ENCODE assay signal across 19 cellular contexts in genomic region chr5:58073246-58073645, GRCh38.
A peak's percentile ranks its signal among the peaks of the same experiment; 100 is the strongest.
DNase-seq lines count a peak whose midpoint lies in the region; ATAC-seq, FAIRE-seq and TF ChIP-seq lines count a peak whose summit lies in the region.
"Had no signal": no experiment of that assay in that cellular context is flagged by ENCODE, and none has a peak within 500 bp of the region (broad histone marks: within the 10 kb centered on the region; RNA-seq: fewer than 3 reads in every experiment).

No MANE protein-coding gene starts in this region.

- FAIRE-seq in K562 (lab: Jason Lieb, UNC), result no peak

- H4K20me1 ChIP-seq in K562 (replicated peaks; ENCODE audit: control insufficient read depth, insufficient read depth, low read length), result no peaks in the 10 kb centered on the region

- no peak for TF ChIP-seq POLR2A in K562 (conservative IDR thresholded peaks at IDR 0.05)
- TF ChIP-seq POLR2A in gastrocnemius medialis (IDR thresholded peaks at IDR 0.05), result no peak

- intact Hi-C loops in left ventricle myocardium inferior (cut with micrococcal nuclease), result no loop called here
- intact Hi-C loops in left cardiac atrium (cut with DNase I), result no loop called here
- intact Hi-C loops in K562 (cut with micrococcal nuclease), result loop anchor here (10.0 kb wide), 1 partner anchor 118 kb away; no protein-coding TSS in a partner anchor
- intact Hi-C loops in gastrocnemius medialis (cut with DNase I; ENCODE audit: low total_unique reads), result no loop called here

- H3K9ac ChIP-seq in K562 (ENCODE audit: insufficient read depth in 1 of 2, low read depth in 2 of 2, low read length in 2 of 2), result no peak overlapping the region

- in situ Hi-C loops in K562 (cut with MboI) (no loop called here), gastrocnemius medialis (cut with MboI; ENCODE audit: low sequenced_read_pairs in 4 of 4) (no loop called here)

- no peak overlapping the region for H3K4me3 ChIP-seq in left ventricle myocardium inferior
- no peak overlapping the region for H3K4me3 ChIP-seq in K562
- H3K4me3 ChIP-seq in gastrocnemius medialis, result no peak overlapping the region
- H3K4me3 ChIP-seq: A549 had no signal

- POLR2A ChIA-PET in K562 (lab: Yijun Ruan, JAX), result interaction anchor here (1.6 kb wide), 1 partner anchor 11 kb away, joined by 5 read pairs; no protein-coding TSS in a partner anchor

- peak overlapping the region; percentile 88 for H3K27ac ChIP-seq in left ventricle myocardium inferior (replicated peaks)
- no peak overlapping the region for H3K27ac ChIP-seq in K562 (ENCODE audit: extremely low read depth, low read depth, low read length)
- peak overlapping the region in 3 of 4 donors; percentile 52 to 70 (median 55) for H3K27ac ChIP-seq in gastrocnemius medialis

- no peaks in the 10 kb centered on the region for H3K9me3 ChIP-seq in left ventricle myocardium inferior (replicated peaks)
- no peaks in the 10 kb centered on the region for H3K9me3 ChIP-seq in K562 (replicated peaks; ENCODE audit: control insufficient read depth, insufficient read depth, low read depth, low read length)
- H3K9me3 ChIP-seq in gastrocnemius medialis, result no peaks in the 10 kb centered on the region
- H3K9me3 ChIP-seq: A549, SJSA1 had no signal

- H3K27me3 ChIP-seq in left ventricle myocardium inferior (ENCODE audit: low read depth) (no peaks in the 10 kb centered on the region), K562 (ENCODE audit: control insufficient read depth in 2 of 2, insufficient read depth in 2 of 2, low read length in 2 of 2) (no peaks in the 10 kb centered on the region), gastrocnemius medialis (no peaks in the 10 kb centered on the region)
- H3K27me3 ChIP-seq: SJSA1 had no signal

- peaks cover 80% of the 10 kb centered on the region for H3K4me1 ChIP-seq in left ventricle myocardium inferior
- H3K4me1 ChIP-seq in K562 (replicated peaks in 1 of 2; ENCODE audit: control insufficient read depth in 2 of 2, insufficient read depth in 2 of 2, low read length in 2 of 2), result no peaks in the 10 kb centered on the region
- H3K4me1 ChIP-seq in gastrocnemius medialis, result peaks cover 20 to 38% of the 10 kb centered on the region in 2 donors

- H3K36me3 ChIP-seq in left ventricle myocardium inferior (no peaks in the 10 kb centered on the region), K562 (ENCODE audit: control insufficient read depth, insufficient read depth, low read length) (no peaks in the 10 kb centered on the region), gastrocnemius medialis (no peaks in the 10 kb centered on the region)
- H3K36me3 ChIP-seq: SJSA1 had no signal

- H3K4me2 ChIP-seq in K562 (ENCODE audit: insufficient read depth, low read length), result no peak overlapping the region

- no peak for TF ChIP-seq CTCF in left ventricle myocardium inferior (IDR thresholded peaks at IDR 0.05; ENCODE audit: borderline replicate concordance)
- TF ChIP-seq CTCF in K562 (IDR thresholded peaks at IDR 0.05 in 2 of 3, conservative IDR thresholded peaks at IDR 0.05 in 1 of 3; ENCODE audit: insufficient read depth in 2 of 3, low read depth in 1 of 3, low read length in 3 of 3), result no peak
- TF ChIP-seq CTCF in gastrocnemius medialis (IDR thresholded peaks at IDR 0.05 in 4 of 5, conservative IDR thresholded peaks at IDR 0.05 in 1 of 5), result no peak

- no peak for TF ChIP-seq RAD21 in K562 (CRISPR knock-in tag; conservative IDR thresholded peaks at IDR 0.05 in 1 of 2, IDR thresholded peaks at IDR 0.05 in 1 of 2)

- WGBS in K562 (ENCODE audit: insufficient coverage, low coverage, missing lambda C conversion rate), result 22% methylated on average over 2 of the region's 2 CpGs

- peak overlapping the region; percentile 44 for H2AFZ ChIP-seq in K562 (ENCODE audit: low read depth, low read length)

- H3K79me2 ChIP-seq in K562 (ENCODE audit: control insufficient read depth, insufficient read depth, low read length), result no peaks in the 10 kb centered on the region

- CTCF ChIA-PET in K562 (lab: Yijun Ruan, JAX; ENCODE audit: low intra/inter-chr PET ratio), result no interaction called here

- BruUV-seq in K562 (replicated peaks; lab: Mats Ljungman, UMichigan), result no TSS peak

- DNase-seq in left ventricle myocardium inferior (no peak), left cardiac atrium (no peak), K562 (ENCODE audit: extremely low read depth in 1 of 4, low spot score in 3 of 4) (no peak), iris pigment epithelial cell (ENCODE audit: low read depth) (peak; percentile 3), gastrocnemius medialis (no peak), NCI-H748 (lab: John Stamatoyannopoulos, UW; ENCODE audit: unreplicated experiment) (no peak), NCI-H748 treated with DMSO at 0.1 percent for 48 hours (lab: John Stamatoyannopoulos, UW) (no peak), AG08396 (ENCODE audit: low spot score) (no peak)
- DNase-seq: CD4-positive, CD25-positive, alpha-beta regulatory T cell; DMS79; NCI-H1092; NCI-H1436; NCI-H1930; NCI-H2227 treated with DMSO at 0.1 percent for 48 hours; NCI-H510A; NCI-H774 had no signal

- no peak for TF ChIP-seq EP300 in K562 (IDR thresholded peaks at IDR 0.05; ENCODE audit: low read length)

- H3K9me1 ChIP-seq in K562 (ENCODE audit: control insufficient read depth, insufficient read depth, low read length), result no peaks in the 10 kb centered on the region

- ATAC-seq in left cardiac atrium, result no peak
- ATAC-seq in K562, result no peak
- no peak for ATAC-seq in gastrocnemius medialis
- ATAC-seq: A549, Right ventricle myocardium inferior had no signal

TF ChIP-seq in K562, 482 proteins besides CTCF, POLR2A, EP300 and RAD21 (continues in another document):
- no peak for TF ChIP-seq GTF2F1 (IDR thresholded peaks at IDR 0.05; ENCODE audit: low read depth, low read length)
- no peak for TF ChIP-seq POLR2AphosphoS2 (IDR thresholded peaks at IDR 0.05; ENCODE audit: low read length)
- TF ChIP-seq MYBL2 (IDR thresholded peaks at IDR 0.05; ENCODE audit: low read depth), result no peak
- TF ChIP-seq MYBL2 (CRISPR knock-in tag; IDR thresholded peaks at IDR 0.05; ENCODE audit: borderline replicate concordance), result no peak
- TF ChIP-seq ZNF778 (CRISPR knock-in tag; IDR thresholded peaks at IDR 0.05), result no peak
- no peak for TF ChIP-seq U2AF1 (optimal IDR thresholded peaks at IDR 0.05; ENCODE audit: low read depth, low read length)
- no peak for TF ChIP-seq HDGF (IDR thresholded peaks at IDR 0.05)
- TF ChIP-seq ZNF274 (IDR thresholded peaks at IDR 0.05; ENCODE audit: borderline replicate concordance, low read depth, low read length), result no peak
- no peak for TF ChIP-seq MNT (conservative IDR thresholded peaks at IDR 0.05)
- no peak for TF ChIP-seq ZBTB9 (CRISPR knock-in tag; IDR thresholded peaks at IDR 0.05)
- TF ChIP-seq MYC (IDR thresholded peaks at IDR 0.05; ENCODE audit: low read depth, low read length), result no peak
- TF ChIP-seq MYC (CRISPR knock-in tag; IDR thresholded peaks at IDR 0.05; ENCODE audit: borderline replicate concordance, low read depth), result no peak
- no peak for TF ChIP-seq ZNF197 (CRISPR knock-in tag; IDR thresholded peaks at IDR 0.05; ENCODE audit: low read depth)
- no peak for TF ChIP-seq TGIF2 (CRISPR knock-in tag; IDR thresholded peaks at IDR 0.05)
- no peak for TF ChIP-seq ATF2 (CRISPR knock-in tag; IDR thresholded peaks at IDR 0.05)
- no peak for TF ChIP-seq ZNF512 (tag; IDR thresholded peaks at IDR 0.05)
- no peak for TF ChIP-seq ZNF717 (CRISPR knock-in tag; IDR thresholded peaks at IDR 0.05)
